ENCODE assay signal across 1 cellular context in genomic region chr15:90101969-90102890, GRCh38.
TF ChIP-seq lines count a peak whose summit lies in the region.

Gene IDH2, minus strand, starts transcription at chr15:90102468. Its CDS starts 78 bp downstream, at chr15:90102390.

TF ChIP-seq in Ishikawa, 13 proteins besides CTCF, POLR2A, EP300 and RAD21 (continued from another document):
- peak; percentile 63; the same call in 1 of the 2 replicates for TF ChIP-seq TAF1 (IDR thresholded peaks at IDR 0.05; ENCODE audit: low read depth)
- TF ChIP-seq CREB1 (IDR thresholded peaks at IDR 0.05; ENCODE audit: low read depth), result no peak
- TF ChIP-seq ZBTB7A (IDR thresholded peaks at IDR 0.05; ENCODE audit: low read depth), result peak; percentile 17; the same call in 1 of the 2 replicates
- no peak for TF ChIP-seq TCF12 (IDR thresholded peaks at IDR 0.05; ENCODE audit: low read depth)
- no peak for TF ChIP-seq EGR1 (IDR thresholded peaks at IDR 0.05)
- 0 out of 2 replicates have a peak, but pooled peaks have one; percentile 25 for TF ChIP-seq YY1 (IDR thresholded peaks at IDR 0.05; ENCODE audit: low read depth)
